ENCODE assay signal across 25 cellular contexts in genomic region chr17:12721581-12721980, GRCh38. TPM values are rescaled to one million over a fixed set of nuclear protein-coding genes. Genes with fewer than 3 reads are reported as not detected.
"Had no signal": no experiment of that assay in that cellular context is flagged by ENCODE, and none has a peak within 500 bp of the region (broad histone marks: within the 10 kb centered on the region; RNA-seq: fewer than 3 reads in every experiment).

No MANE protein-coding gene starts in this region.

- H3K4me3 Mint-ChIP-seq: activated CD4-positive, alpha-beta T cell treated with anti-CD3 and anti-CD28 coated beads, Interleukin-2, amount 10 ng/mL, durations not matched to agents 7 days and 5 days; activated naive CD4-positive, alpha-beta T cell treated with anti-CD3 and anti-CD28 coated beads, Interleukin-2, amount 10 ng/mL, durations not matched to agents 7 days and 5 days; activated naive CD8-positive, alpha-beta T cell; activated naive CD8-positive, alpha-beta T cell treated with anti-CD3 and anti-CD28 coated beads, Interleukin-2, amount 50 U/mL, for 24 hours; T-helper 1 cell treated with Interleukin-12 subunit alpha and Interleukin-12 subunit beta and Interleukin-4 antibody, amounts not matched to agents 30 μg/mL and 1 μg/mL, for 36 hours; T-helper 2 cell treated with Interferon-gamma antibody and Interleukin-4, amounts not matched to agents 5 μg/mL and 100 μg/mL, for 36 hours had no signal

- H3K36me3 Mint-ChIP-seq: activated naive CD4-positive, alpha-beta T cell treated with anti-CD3 and anti-CD28 coated beads, Interleukin-2, amount 10 ng/mL, durations not matched to agents 7 days and 5 days had no signal

- ATAC-seq: activated naive CD8-positive, alpha-beta T cell treated with anti-CD3 and anti-CD28 coated beads, Interleukin-2, amount 50 U/mL, for 24 hours had no signal

- H2AFZ ChIP-seq: PC-9 had no signal

- H3K9ac ChIP-seq: KMS-11, SK-N-SH had no signal

- H3K4me3 ChIP-seq: PC-9, SJSA1 had no signal

- H3K4me2 ChIP-seq: KMS-11, PC-9, SK-N-SH had no signal

- H3K4me1 Mint-ChIP-seq: activated CD4-positive, alpha-beta T cell treated with anti-CD3 and anti-CD28 coated beads, Interleukin-2, amount 10 ng/mL, durations not matched to agents 7 days and 5 days; activated naive CD4-positive, alpha-beta T cell treated with anti-CD3 and anti-CD28 coated beads, Interleukin-2, amount 10 ng/mL, durations not matched to agents 7 days and 5 days; activated naive CD8-positive, alpha-beta T cell treated with anti-CD3 and anti-CD28 coated beads, Interleukin-2, amount 50 U/mL, for 24 hours had no signal

- H3K9me2 ChIP-seq: SK-N-SH had no signal

- H3K36me3 ChIP-seq: brain microvascular endothelial cell, SJSA1 had no signal

- H3K4me1 ChIP-seq: SJSA1 had no signal

- H3K27ac ChIP-seq: brain microvascular endothelial cell, KMS-11, PC-9, SJSA1 had no signal

- DNase-seq: activated CD4-positive, alpha-beta T cell treated with anti-CD3 and anti-CD28 coated beads, Interleukin-2, amount 10 ng/mL, durations not matched to agents 7 days and 5 days; activated CD4-positive, alpha-beta T cell treated with anti-CD3 and anti-CD28 coated beads, Interleukin-2, amount 50 U/mL, for 48 hours; activated CD8-positive, alpha-beta memory T cell treated with anti-CD3 and anti-CD28 coated beads, Interleukin-2, amount 50 U/mL, for 4 hours; activated effector memory CD4-positive, alpha-beta T cell treated with Interleukin-2 at 50 U/mL for 16 hours; activated naive CD4-positive, alpha-beta T cell treated with anti-CD3 and anti-CD28 coated beads, Interleukin-2, amount 10 ng/mL, durations not matched to agents 7 days and 5 days; activated naive CD8-positive, alpha-beta T cell treated with anti-CD3 and anti-CD28 coated beads, Interleukin-2, amount 50 U/mL, for 24 hours; activated T-cell treated with anti-CD3 and anti-CD28 coated beads, Interleukin-2, amount 50 U/mL, for 48 hours; anterior cingulate cortex; brain microvascular endothelial cell; NCI-H1105; NCI-H1436 treated with DMSO at 0.1 percent for 48 hours; NCI-H1694 treated with DMSO at 0.1 percent for 48 hours; NCI-H2029; NCI-H345; NCI-H524 treated with DMSO at 0.1 percent for 48 hours; NK-92 treated with Interleukin-12 subunit alpha and Interleukin-12 subunit beta, amount 100 ng/mL, for 24 hours; PC-9; SHP77 treated with DMSO at 0.1 percent for 48 hours; SK-N-SH had no signal

- H3K27ac Mint-ChIP-seq: activated CD4-positive, alpha-beta T cell treated with anti-CD3 and anti-CD28 coated beads, Interleukin-2, amount 10 ng/mL, durations not matched to agents 7 days and 5 days; activated naive CD4-positive, alpha-beta T cell treated with anti-CD3 and anti-CD28 coated beads, Interleukin-2, amount 10 ng/mL, durations not matched to agents 7 days and 5 days; activated naive CD8-positive, alpha-beta T cell; activated naive CD8-positive, alpha-beta T cell treated with anti-CD3 and anti-CD28 coated beads, Interleukin-2, amount 50 U/mL, for 24 hours; T-helper 1 cell treated with Interleukin-12 subunit alpha and Interleukin-12 subunit beta and Interleukin-4 antibody, amounts not matched to agents 30 μg/mL and 1 μg/mL, for 36 hours; T-helper 2 cell treated with Interferon-gamma antibody and Interleukin-4, amounts not matched to agents 5 μg/mL and 100 μg/mL, for 36 hours had no signal

- H3K27me3 ChIP-seq: brain microvascular endothelial cell, SJSA1 had no signal

- H3K9me3 ChIP-seq: SJSA1, SK-N-SH had no signal

RNA-seq across cellular contexts. Expression of gene MYOCD, which starts 55.9 kb away (rescaled TPM):
- total RNA-seq: activated CD4-positive, alpha-beta T cell treated with anti-CD3 and anti-CD28 coated beads, Interleukin-2, amount 10 ng/mL, durations not matched to agents 7 days and 5 days; LHCN-M2; PC-9 had no signal
- polyA plus RNA-seq: SK-N-SH had no signal
